Comparison of ENCODE assay signal across 19 cellular contexts in genomic region chr3:80788914-80789313, GRCh38.
DNase-seq lines count a peak whose midpoint lies in the region; FAIRE-seq lines count a peak whose summit lies in the region.
"Had no signal": no experiment of that assay in that cellular context is flagged by ENCODE, and none has a peak within 500 bp of the region (broad histone marks: within the 10 kb centered on the region; RNA-seq: fewer than 3 reads in every experiment).

No MANE protein-coding gene starts in this region.

- H3K27me3 Mint-ChIP-seq in T-helper 2 cell treated with Interferon-gamma antibody and Interleukin-4, amounts not matched to agents 5 μg/mL and 100 μg/mL, for 36 hours (ENCODE audit: low read depth), result no peaks in the 10 kb centered on the region
- H3K27me3 Mint-ChIP-seq: CD4-positive, alpha-beta T cell; CD8-positive, alpha-beta memory T cell had no signal

- no peaks in the 10 kb centered on the region for H3K4me1 Mint-ChIP-seq in T-helper 2 cell treated with Interferon-gamma antibody and Interleukin-4, amounts not matched to agents 5 μg/mL and 100 μg/mL, for 36 hours (ENCODE audit: low read depth)
- H3K4me1 Mint-ChIP-seq: CD14-positive monocyte; CD8-positive, alpha-beta memory T cell had no signal

- FAIRE-seq in A204.1 (lab: Jason Lieb, UNC) (peak; percentile 92), TTC549 (lab: Jason Lieb, UNC) (peak; percentile 75), frontal cortex (lab: Jason Lieb, UNC) (peak; percentile 85)
- FAIRE-seq: A549, D721Med, GM12892, H54 had no signal

- H3K27ac Mint-ChIP-seq in T-helper 2 cell treated with Interferon-gamma antibody and Interleukin-4, amounts not matched to agents 5 μg/mL and 100 μg/mL, for 36 hours, result no peak overlapping the region
- H3K27ac Mint-ChIP-seq: CD14-positive monocyte; CD4-positive, alpha-beta T cell; CD8-positive, alpha-beta memory T cell; HFFc6 had no signal

- no peaks in the 10 kb centered on the region for H3K36me3 Mint-ChIP-seq in T-helper 2 cell treated with Interferon-gamma antibody and Interleukin-4, amounts not matched to agents 5 μg/mL and 100 μg/mL, for 36 hours (ENCODE audit: low read depth)
- H3K36me3 Mint-ChIP-seq: CD14-positive monocyte; CD8-positive, alpha-beta memory T cell had no signal

- H3K9me3 Mint-ChIP-seq in T-helper 2 cell treated with Interferon-gamma antibody and Interleukin-4, amounts not matched to agents 5 μg/mL and 100 μg/mL, for 36 hours, result peaks cover 28% of the 10 kb centered on the region

- DNase-seq in frontal cortex (ENCODE audit: low spot score in 2 of 2), result no peak
- no peak for DNase-seq in activated naive CD4-positive, alpha-beta T cell treated with Interleukin-2 at 50 U/mL for 16 hours
- no peak for DNase-seq in EL
- no peak for DNase-seq in T-helper 2 cell treated with Interferon-gamma antibody and Interleukin-4, amounts not matched to agents 5 μg/mL and 100 μg/mL, for 36 hours (ENCODE audit: low spot score)
- DNase-seq: ACHN; AML-193; BE2C; CD4-positive, alpha-beta T cell; CD8-positive, alpha-beta memory T cell; DMS79; GOT3; HFFc6 had no signal

- no peak overlapping the region for H3K4me3 Mint-ChIP-seq in T-helper 2 cell treated with Interferon-gamma antibody and Interleukin-4, amounts not matched to agents 5 μg/mL and 100 μg/mL, for 36 hours
- H3K4me3 Mint-ChIP-seq: CD14-positive monocyte; CD4-positive, alpha-beta T cell; CD8-positive, alpha-beta memory T cell; HFFc6 had no signal
